1 cellular context compared by ENCODE assay signal in genomic region chr7:2734761-2735571, GRCh38.
TF ChIP-seq lines count a peak whose summit lies in the region.

No MANE protein-coding gene starts in this region.

TF ChIP-seq in K562, 482 proteins besides CTCF, POLR2A, EP300 and RAD21 (continued from another document and continues in another):
- TF ChIP-seq L3MBTL2 (IDR thresholded peaks at IDR 0.05) = peak; percentile 68
- 0 out of 2 replicates have a peak, but pooled peaks have one; percentile 26 for TF ChIP-seq ETV1 (tag; conservative IDR thresholded peaks at IDR 0.05; ENCODE audit: low read depth)
- 0 out of 2 replicates have a peak, but pooled peaks have one; percentile 24 for TF ChIP-seq ZNF583 (CRISPR knock-in tag; IDR thresholded peaks at IDR 0.05)
- peak; percentile 83 for TF ChIP-seq CBFA2T2 (conservative IDR thresholded peaks at IDR 0.05)
- peak; percentile 90 for TF ChIP-seq MYNN (IDR thresholded peaks at IDR 0.05)
- TF ChIP-seq MYNN (CRISPR knock-in tag; IDR thresholded peaks at IDR 0.05) = no peak
- TF ChIP-seq SMAD4 (CRISPR knock-in tag; conservative IDR thresholded peaks at IDR 0.05) = peak; percentile 60; the same call in 1 of the 2 replicates
- TF ChIP-seq NFIC (IDR thresholded peaks at IDR 0.05) = peak; percentile 52
- TF ChIP-seq, protein P1, sequence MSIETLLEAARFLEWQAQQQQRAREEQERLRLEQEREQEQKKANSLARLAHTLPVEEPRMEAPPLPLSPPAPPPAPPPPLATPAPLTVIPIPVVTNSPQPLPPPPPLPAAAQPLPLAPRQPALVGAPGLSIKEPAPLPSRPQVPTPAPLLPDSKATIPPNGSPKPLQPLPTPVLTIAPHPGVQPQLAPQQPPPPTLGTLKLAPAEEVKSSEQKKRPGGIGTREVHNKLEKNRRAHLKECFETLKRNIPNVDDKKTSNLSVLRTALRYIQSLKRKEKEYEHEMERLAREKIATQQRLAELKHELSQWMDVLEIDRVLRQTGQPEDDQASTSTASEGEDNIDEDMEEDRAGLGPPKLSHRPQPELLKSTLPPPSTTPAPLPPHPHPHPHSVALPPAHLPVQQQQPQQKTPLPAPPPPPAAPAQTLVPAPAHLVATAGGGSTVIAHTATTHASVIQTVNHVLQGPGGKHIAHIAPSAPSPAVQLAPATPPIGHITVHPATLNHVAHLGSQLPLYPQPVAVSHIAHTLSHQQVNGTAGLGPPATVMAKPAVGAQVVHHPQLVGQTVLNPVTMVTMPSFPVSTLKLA (conservative IDR thresholded peaks at IDR 0.05) = peak in 1 of 2 experiments; percentile 42; a peak in 1 of 4 replicates
- TF ChIP-seq TAL1 (IDR thresholded peaks at IDR 0.05) = peak; percentile 91
- peak; percentile 49; the same call in 1 of the 2 replicates for TF ChIP-seq STAT5A (IDR thresholded peaks at IDR 0.05; ENCODE audit: borderline replicate concordance, low read length)
- TF ChIP-seq ARID1B (IDR thresholded peaks at IDR 0.05) = peak; percentile 92
- 0 out of 2 replicates have a peak, but pooled peaks have one; percentile 35 for TF ChIP-seq ZNF766 (CRISPR knock-in tag; conservative IDR thresholded peaks at IDR 0.05)
- TF ChIP-seq TRIM24 (IDR thresholded peaks at IDR 0.05) = peak in 1 of 2 experiments; percentile 62; a peak in 1 of 4 replicates
- TF ChIP-seq BCL6 (CRISPR knock-in tag; IDR thresholded peaks at IDR 0.05) = no peak
- no peak for TF ChIP-seq GTF3C2 (IDR thresholded peaks at IDR 0.05; ENCODE audit: borderline replicate concordance, extremely low read depth, insufficient read length)
- TF ChIP-seq ZNF740 (CRISPR knock-in tag; IDR thresholded peaks at IDR 0.05) = no peak
- no peak for TF ChIP-seq ZNF740 (tag; IDR thresholded peaks at IDR 0.05)
- TF ChIP-seq ZBTB11 (CRISPR knock-in tag; IDR thresholded peaks at IDR 0.05) = peak in 1 of 3 experiments; percentile 56; a peak in 1 of 6 replicates
- TF ChIP-seq KLF16 (IDR thresholded peaks at IDR 0.05) = 0 out of 2 replicates have a peak, but pooled peaks have one; percentile 64
- peak; percentile 42 to 49; a peak in 1 of 4 replicates for TF ChIP-seq KDM1A (IDR thresholded peaks at IDR 0.05)
- no peak for TF ChIP-seq PCBP2 (IDR thresholded peaks at IDR 0.05; ENCODE audit: low read depth, low read length, poor library complexity, severe bottlenecking)
- peak; percentile 55 for TF ChIP-seq SMARCE1 (IDR thresholded peaks at IDR 0.05)
- peak; percentile 38; the same call in 1 of the 2 replicates for TF ChIP-seq HDAC2 (IDR thresholded peaks at IDR 0.05)
- no peak for TF ChIP-seq ZNF780A (CRISPR knock-in tag; IDR thresholded peaks at IDR 0.05)
- TF ChIP-seq GATA2 (CRISPR knock-in tag; IDR thresholded peaks at IDR 0.05) = 0 out of 2 replicates have a peak, but pooled peaks have one; percentile 28
- no peak for TF ChIP-seq ELF1 (tag; IDR thresholded peaks at IDR 0.05)
- no peak for TF ChIP-seq ZNF778 (CRISPR knock-in tag; IDR thresholded peaks at IDR 0.05)
- peak; percentile 23 to 42 for TF ChIP-seq E2F6 (IDR thresholded peaks at IDR 0.05; ENCODE audit: borderline replicate concordance in 1 of 2, extremely low read depth in 1 of 2, insufficient read depth in 1 of 2, insufficient read length in 1 of 2, low read depth in 1 of 2, low read length in 1 of 2, poor library complexity in 1 of 2, severe bottlenecking in 1 of 2)
- TF ChIP-seq NCOR1 (IDR thresholded peaks at IDR 0.05) = peak; percentile 84
- peak; percentile 64 for TF ChIP-seq DMBX1 (CRISPR knock-in tag; IDR thresholded peaks at IDR 0.05; ENCODE audit: borderline replicate concordance)
- TF ChIP-seq PKNOX1 (IDR thresholded peaks at IDR 0.05) = 0 out of 2 replicates have a peak, but pooled peaks have one; percentile 24
- peak; percentile 76 for TF ChIP-seq DPF2 (IDR thresholded peaks at IDR 0.05)
- peak; percentile 48; the same call in 1 of the 2 replicates for TF ChIP-seq MTA3 (IDR thresholded peaks at IDR 0.05; ENCODE audit: borderline replicate concordance)
- no peak for TF ChIP-seq CBX8 (IDR thresholded peaks at IDR 0.05; ENCODE audit: borderline replicate concordance, extremely low read depth, low read depth, low read length, poor library complexity, severe bottlenecking)
- TF ChIP-seq SAFB2 (IDR thresholded peaks at IDR 0.05; ENCODE audit: borderline replicate concordance, low read depth, low read length, severe bottlenecking) = no peak
- no peak for TF ChIP-seq ILK (tag; IDR thresholded peaks at IDR 0.05; ENCODE audit: borderline replicate concordance, low read depth)
- no peak for TF ChIP-seq RBM17 (IDR thresholded peaks at IDR 0.05; ENCODE audit: borderline replicate concordance, low read depth, low read length)
- TF ChIP-seq, protein P2, sequence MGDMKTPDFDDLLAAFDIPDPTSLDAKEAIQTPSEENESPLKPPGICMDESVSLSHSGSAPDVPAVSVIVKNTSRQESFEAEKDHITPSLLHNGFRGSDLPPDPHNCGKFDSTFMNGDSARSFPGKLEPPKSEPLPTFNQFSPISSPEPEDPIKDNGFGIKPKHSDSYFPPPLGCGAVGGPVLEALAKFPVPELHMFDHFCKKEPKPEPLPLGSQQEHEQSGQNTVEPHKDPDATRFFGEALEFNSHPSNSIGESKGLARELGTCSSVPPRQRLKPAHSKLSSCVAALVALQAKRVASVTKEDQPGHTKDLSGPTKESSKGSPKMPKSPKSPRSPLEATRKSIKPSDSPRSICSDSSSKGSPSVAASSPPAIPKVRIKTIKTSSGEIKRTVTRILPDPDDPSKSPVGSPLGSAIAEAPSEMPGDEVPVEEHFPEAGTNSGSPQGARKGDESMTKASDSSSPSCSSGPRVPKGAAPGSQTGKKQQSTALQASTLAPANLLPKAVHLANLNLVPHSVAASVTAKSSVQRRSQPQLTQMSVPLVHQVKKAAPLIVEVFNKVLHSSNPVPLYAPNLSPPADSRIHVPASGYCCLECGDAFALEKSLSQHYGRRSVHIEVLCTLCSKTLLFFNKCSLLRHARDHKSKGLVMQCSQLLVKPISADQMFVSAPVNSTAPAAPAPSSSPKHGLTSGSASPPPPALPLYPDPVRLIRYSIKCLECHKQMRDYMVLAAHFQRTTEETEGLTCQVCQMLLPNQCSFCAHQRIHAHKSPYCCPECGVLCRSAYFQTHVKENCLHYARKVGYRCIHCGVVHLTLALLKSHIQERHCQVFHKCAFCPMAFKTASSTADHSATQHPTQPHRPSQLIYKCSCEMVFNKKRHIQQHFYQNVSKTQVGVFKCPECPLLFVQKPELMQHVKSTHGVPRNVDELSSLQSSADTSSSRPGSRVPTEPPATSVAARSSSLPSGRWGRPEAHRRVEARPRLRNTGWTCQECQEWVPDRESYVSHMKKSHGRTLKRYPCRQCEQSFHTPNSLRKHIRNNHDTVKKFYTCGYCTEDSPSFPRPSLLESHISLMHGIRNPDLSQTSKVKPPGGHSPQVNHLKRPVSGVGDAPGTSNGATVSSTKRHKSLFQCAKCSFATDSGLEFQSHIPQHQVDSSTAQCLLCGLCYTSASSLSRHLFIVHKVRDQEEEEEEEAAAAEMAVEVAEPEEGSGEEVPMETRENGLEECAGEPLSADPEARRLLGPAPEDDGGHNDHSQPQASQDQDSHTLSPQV (IDR thresholded peaks at IDR 0.05) = peak; percentile 80
- peak in 1 of 2 experiments; percentile 54; a peak in 1 of 4 replicates for TF ChIP-seq RCOR1 (IDR thresholded peaks at IDR 0.05; ENCODE audit: borderline replicate concordance in 1 of 2, low read depth in 2 of 2, low read length in 2 of 2)
- peak; percentile 28; the same call in 1 of the 2 replicates for TF ChIP-seq PHB2 (IDR thresholded peaks at IDR 0.05; ENCODE audit: low read depth)
- TF ChIP-seq, protein P3, sequence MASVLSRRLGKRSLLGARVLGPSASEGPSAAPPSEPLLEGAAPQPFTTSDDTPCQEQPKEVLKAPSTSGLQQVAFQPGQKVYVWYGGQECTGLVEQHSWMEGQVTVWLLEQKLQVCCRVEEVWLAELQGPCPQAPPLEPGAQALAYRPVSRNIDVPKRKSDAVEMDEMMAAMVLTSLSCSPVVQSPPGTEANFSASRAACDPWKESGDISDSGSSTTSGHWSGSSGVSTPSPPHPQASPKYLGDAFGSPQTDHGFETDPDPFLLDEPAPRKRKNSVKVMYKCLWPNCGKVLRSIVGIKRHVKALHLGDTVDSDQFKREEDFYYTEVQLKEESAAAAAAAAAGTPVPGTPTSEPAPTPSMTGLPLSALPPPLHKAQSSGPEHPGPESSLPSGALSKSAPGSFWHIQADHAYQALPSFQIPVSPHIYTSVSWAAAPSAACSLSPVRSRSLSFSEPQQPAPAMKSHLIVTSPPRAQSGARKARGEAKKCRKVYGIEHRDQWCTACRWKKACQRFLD (CRISPR knock-in tag; IDR thresholded peaks at IDR 0.05) = peak; percentile 72
- TF ChIP-seq MTA2 (IDR thresholded peaks at IDR 0.05; ENCODE audit: low read depth) = peak; percentile 78
- peak; percentile 42; the same call in 1 of the 2 replicates for TF ChIP-seq NCOA1 (IDR thresholded peaks at IDR 0.05; ENCODE audit: low read depth)
- TF ChIP-seq TAF7 (tag; IDR thresholded peaks at IDR 0.05) = no peak
- TF ChIP-seq POLR2G (IDR thresholded peaks at IDR 0.05; ENCODE audit: low read depth, low read length) = 0 out of 2 replicates have a peak, but pooled peaks have one; percentile 24
- peak; percentile 86 for TF ChIP-seq TEAD4 (IDR thresholded peaks at IDR 0.05; ENCODE audit: low read length)
- no peak for TF ChIP-seq TEAD4 (CRISPR knock-in tag; IDR thresholded peaks at IDR 0.05; ENCODE audit: borderline replicate concordance)
- TF ChIP-seq TCFL5 (CRISPR knock-in tag; conservative IDR thresholded peaks at IDR 0.05) = no peak
- no peak for TF ChIP-seq DACH1 (IDR thresholded peaks at IDR 0.05; ENCODE audit: partially characterized antibody)
- peak; percentile 92 for TF ChIP-seq CBFA2T3 (IDR thresholded peaks at IDR 0.05)
